Comparison of ENCODE assay signal across 17 cellular contexts in the genomic region with DNA sequence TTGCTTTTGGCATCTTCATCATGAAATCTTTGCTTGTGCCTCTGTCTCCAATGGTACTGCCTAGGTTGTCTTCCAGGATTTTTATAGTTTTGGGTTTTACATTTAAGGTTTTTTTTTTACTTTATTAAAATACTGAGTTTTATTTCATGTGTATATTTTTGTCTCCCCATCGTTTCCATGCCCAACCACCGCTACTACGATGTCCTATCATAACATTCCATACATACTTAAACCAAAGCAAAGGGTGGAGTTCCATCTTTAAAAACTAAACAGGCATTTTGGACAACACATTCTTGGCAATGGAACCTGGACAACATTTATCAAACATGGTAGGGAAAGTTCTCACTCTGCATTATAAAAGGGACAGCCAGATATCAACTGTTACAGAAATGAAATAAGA. TPM values are rescaled to one million over a fixed set of nuclear protein-coding genes. Genes with fewer than 3 reads are reported as not detected.
"Had no signal": no experiment of that assay in that cellular context is flagged by ENCODE, and none has a peak within 500 bp of the region (broad histone marks: within the 10 kb centered on the region; RNA-seq: fewer than 3 reads in every experiment).

No MANE protein-coding gene starts in this region.

RNA-seq across cellular contexts. Expression of a gene that starts 23.7 kb away (rescaled TPM):
- total RNA-seq: activated CD4-positive, alpha-beta memory T cell treated with anti-CD3 and anti-CD28 coated beads, Interleukin-2, amount 10 ng/mL, durations not matched to agents 7 days and 5 days; activated CD4-positive, alpha-beta T cell treated with anti-CD3 and anti-CD28 coated beads for 36 hours; activated CD4-positive, alpha-beta T cell treated with anti-CD3 and anti-CD28 coated beads, Interleukin-2, amount 10 ng/mL, durations not matched to agents 7 days and 5 days; activated CD8-positive, alpha-beta memory T cell treated with anti-CD3 and anti-CD28 coated beads, Interleukin-2, amount 10 ng/mL, durations not matched to agents 7 days and 5 days; activated CD8-positive, alpha-beta T cell treated with anti-CD3 and anti-CD28 coated beads, Interleukin-2, amount 10 ng/mL, durations not matched to agents 7 days and 5 days; activated naive CD8-positive, alpha-beta T cell treated with anti-CD3 and anti-CD28 coated beads, Interleukin-2, amount 10 ng/mL, durations not matched to agents 7 days and 5 days; activated T-helper 2 cell treated with anti-CD3 and anti-CD28 coated beads, Interferon-gamma antibody, Interleukin-2, Interleukin-4, amounts not matched to agents 10 μg/mL and 5 μg/mL and 100 μg/mL, durations not matched to agents 14 hours and 24 hours and 36 hours; body of pancreas; T-cell; T-helper 1 cell treated with Interleukin-12 subunit alpha and Interleukin-12 subunit beta and Interleukin-4 antibody, amounts not matched to agents 30 ng/mL and 1 ng/mL, for 36 hours; T-helper 2 cell treated with Interferon-gamma antibody and Interleukin-4, amounts not matched to agents 100 ng/mL and 5 ng/mL, for 36 hours; WTC11 had no signal
- polyA plus RNA-seq: aorta had no signal

RNA-seq across cellular contexts. Expression of a gene that starts 37.4 kb away (rescaled TPM):
- total RNA-seq: activated CD4-positive, alpha-beta memory T cell treated with anti-CD3 and anti-CD28 coated beads, Interleukin-2, amount 10 ng/mL, durations not matched to agents 7 days and 5 days; activated CD4-positive, alpha-beta T cell treated with anti-CD3 and anti-CD28 coated beads for 36 hours; activated CD4-positive, alpha-beta T cell treated with anti-CD3 and anti-CD28 coated beads, Interleukin-2, amount 10 ng/mL, durations not matched to agents 7 days and 5 days; activated CD8-positive, alpha-beta memory T cell treated with anti-CD3 and anti-CD28 coated beads, Interleukin-2, amount 10 ng/mL, durations not matched to agents 7 days and 5 days; activated CD8-positive, alpha-beta T cell treated with anti-CD3 and anti-CD28 coated beads, Interleukin-2, amount 10 ng/mL, durations not matched to agents 7 days and 5 days; activated naive CD8-positive, alpha-beta T cell treated with anti-CD3 and anti-CD28 coated beads, Interleukin-2, amount 10 ng/mL, durations not matched to agents 7 days and 5 days; activated T-helper 2 cell treated with anti-CD3 and anti-CD28 coated beads, Interferon-gamma antibody, Interleukin-2, Interleukin-4, amounts not matched to agents 10 μg/mL and 5 μg/mL and 100 μg/mL, durations not matched to agents 14 hours and 24 hours and 36 hours; adrenal gland; aorta; body of pancreas; breast epithelium; cardiac muscle cell; T-cell; T-helper 1 cell treated with Interleukin-12 subunit alpha and Interleukin-12 subunit beta and Interleukin-4 antibody, amounts not matched to agents 30 ng/mL and 1 ng/mL, for 36 hours; T-helper 17 cell; T-helper 2 cell treated with Interferon-gamma antibody and Interleukin-4, amounts not matched to agents 100 ng/mL and 5 ng/mL, for 36 hours; WTC11 had no signal
- polyA plus RNA-seq: adrenal gland, cardiac muscle cell had no signal
